Comparison of ENCODE assay signal across 8 cellular contexts in genomic region chr4:8427262-8427661, GRCh38. TPM values are rescaled to one million over a fixed set of nuclear protein-coding genes. Genes with fewer than 3 reads are reported as not detected.
DNase-seq lines count a peak whose midpoint lies in the region; ATAC-seq and TF ChIP-seq lines count a peak whose summit lies in the region.

No MANE protein-coding gene starts in this region.

- H3K36me3 ChIP-seq in BJ (ENCODE audit: control insufficient read depth, insufficient read depth, low read length), result no peaks in the 10 kb centered on the region

- TF ChIP-seq CTCF in BJ (IDR thresholded peaks at IDR 0.05; ENCODE audit: insufficient read depth, low read depth, low read length), result no peak
- no peak for TF ChIP-seq CTCF in choroid plexus epithelial cell (conservative IDR thresholded peaks at IDR 0.05; ENCODE audit: low read depth, low read length)
- no peak for TF ChIP-seq CTCF in nephron progenitor cell (IDR thresholded peaks at IDR 0.05)

- POLR2A ChIA-PET in BJ (lab: Charles Lee), result no interaction called here

- CTCF ChIA-PET in BJ (lab: Yijun Ruan, JAX), result no interaction called here

- H3K27ac Mint-ChIP-seq in IgD-negative memory B cell (peak overlapping the region in 2 of 3 donors; percentile 31 to 99), nephron progenitor cell (no peak overlapping the region)

- no peak for ATAC-seq in GM18873 (IDR thresholded peaks at IDR 0.05; ENCODE audit: low FRiP score, unreplicated experiment)
- no peak for ATAC-seq in HG02763 (IDR thresholded peaks at IDR 0.05; ENCODE audit: unreplicated experiment)

- H3K27me3 Mint-ChIP-seq in IgD-negative memory B cell, result no peaks in the 10 kb centered on the region
- H3K27me3 Mint-ChIP-seq in nephron progenitor cell (ENCODE audit: low read depth, poor library complexity), result no peaks in the 10 kb centered on the region

- H3K4me3 Mint-ChIP-seq in IgD-negative memory B cell (peak overlapping the region; percentile 45 to 97 (median 95)), nephron progenitor cell (peak overlapping the region; percentile 95)

- H3K27me3 ChIP-seq in BJ (ENCODE audit: control insufficient read depth, insufficient read depth, low read length), result no peaks in the 10 kb centered on the region

- H3K36me3 Mint-ChIP-seq in IgD-negative memory B cell (peaks cover 3% of the 10 kb centered on the region), nephron progenitor cell (ENCODE audit: low read depth) (no peaks in the 10 kb centered on the region)

- DNase-seq in BJ (ENCODE audit: low read depth), result no peak
- DNase-seq in choroid plexus epithelial cell (ENCODE audit: low read depth), result no peak
- no peak for DNase-seq in nephron progenitor cell
- no peak for DNase-seq in mucosa of gallbladder (ENCODE audit: low spot score)
- DNase-seq in cerebellum (ENCODE audit: low spot score), result no peak

- H3K4me1 Mint-ChIP-seq in IgD-negative memory B cell, result peaks cover 19 to 21% (median 20%) of the 10 kb centered on the region in 3 donors
- peaks cover 15% of the 10 kb centered on the region for H3K4me1 Mint-ChIP-seq in nephron progenitor cell

- H3K9me3 Mint-ChIP-seq in IgD-negative memory B cell (no peaks in the 10 kb centered on the region), nephron progenitor cell (no peaks in the 10 kb centered on the region)

- H3K4me3 ChIP-seq in BJ (ENCODE audit: low read depth, low read length), result peak overlapping the region; percentile 96
- peak overlapping the region; percentile 62 for H3K4me3 ChIP-seq in choroid plexus epithelial cell (ENCODE audit: low read depth, low read length)

RNA-seq across cellular contexts. Expression of gene ACOX3, which starts 13.3 kb away (rescaled TPM):
- polyA plus RNA-seq in BJ (2011; rRNA removed) (6.8 and 10.2 TPM in 2 replicates), IgD-negative memory B cell (13.1 TPM)
- 7.6 and 9.1 TPM in 2 replicates for polyA minus RNA-seq in BJ (2011; rRNA and poly(A)+ RNA removed)
- total RNA-seq in mucosa of gallbladder (29.0 TPM), cerebellum (28.6 TPM)

RNA-seq across cellular contexts. Expression of gene TRMT44, which starts 13.3 kb away (rescaled TPM):
- polyA plus RNA-seq in BJ (2011; rRNA removed), result 5.3 and 7.1 TPM in 2 replicates
- 6.7 and 8.8 TPM in 2 replicates for polyA minus RNA-seq in BJ (2011; rRNA and poly(A)+ RNA removed)
- 18.0 TPM for polyA plus RNA-seq in IgD-negative memory B cell
- 22.8 TPM for total RNA-seq in mucosa of gallbladder
- total RNA-seq in cerebellum, result 27.8 TPM
